8 cellular contexts compared by ENCODE assay signal in genomic region chr16:88442811-88443576, GRCh38. TPM values are rescaled to one million over a fixed set of nuclear protein-coding genes. Genes with fewer than 3 reads are reported as not detected.
DNase-seq lines count a peak whose midpoint lies in the region; ATAC-seq and TF ChIP-seq lines count a peak whose summit lies in the region.

No MANE protein-coding gene starts in this region.

- WGBS in psoas muscle, 3 donors: 17 to 29% (median 20%) methylated on average over 28 to 37 of the region's 37 CpGs

- DNase-seq in DMS 273 (lab: John Stamatoyannopoulos, UW; ENCODE audit: unreplicated experiment) (peak; percentile 85), DMS 273 treated with DMSO at 0.1 percent for 48 hours (lab: John Stamatoyannopoulos, UW) (no peak), SKM-1 (lab: John Stamatoyannopoulos, UW; ENCODE audit: unreplicated experiment) (peak; percentile 45), cardiac septum (ENCODE audit: low spot score) (peak; percentile 86), psoas muscle (peak; percentile 77 to 86), NCI-H510A treated with DMSO at 0.1 percent for 48 hours (lab: John Stamatoyannopoulos, UW) (no peak)
- DNase-seq in activated naive CD4-positive, alpha-beta T cell treated with anti-CD3 and anti-CD28 coated beads, Interleukin-2, amount 50 U/mL, for 16 hours: peak; percentile 81

- TF ChIP-seq CTCF in LNCAP (IDR thresholded peaks at IDR 0.05): peak; percentile 93
- peak; percentile 95 for TF ChIP-seq CTCF in psoas muscle (IDR thresholded peaks at IDR 0.05)

- H3K27me3 ChIP-seq in psoas muscle (ENCODE audit: insufficient read depth in 3 of 3, low read length in 2 of 3): peaks cover 0 to 14% (median 6%) of the 10 kb centered on the region in 3 donors

- intact Hi-C loops in cardiac septum (cut with DNase I): loop anchor here (1.0 to 2.0 kb wide), 2 partner anchors 84 to 120 kb away; no protein-coding TSS in a partner anchor
- intact Hi-C loops in psoas muscle (cut with DNase I): loop anchor here (1.0 to 2.0 kb wide), 3 partner anchors 86 to 119 kb away; no protein-coding TSS in a partner anchor

- no peaks in the 10 kb centered on the region for H3K4me1 ChIP-seq in psoas muscle

- H3K9me3 ChIP-seq in psoas muscle: no peaks in the 10 kb centered on the region

- no peaks in the 10 kb centered on the region for H3K36me3 ChIP-seq in psoas muscle (ENCODE audit: insufficient read depth in 1 of 2, low read depth in 1 of 2)

- no peak overlapping the region for H3K4me3 ChIP-seq in psoas muscle

- no peak overlapping the region for H3K27ac ChIP-seq in psoas muscle

- peak; percentile 87 to 95 (median 89) for ATAC-seq in psoas muscle

RNA-seq across cellular contexts. Expression of gene ZFPM1, which starts 10.1 kb away (rescaled TPM):
- total RNA-seq in cardiac septum (9.6 TPM), psoas muscle (1 to 10 TPM; 2.3 to 2.9 (median 2.6) TPM)
- polyA plus RNA-seq in psoas muscle: 1 to 10 TPM in 1 of 3 donors, under 1 TPM in 2; 0.43 to 1.4 (median 0.56) TPM

Comparison
In these comparisons a context has a peak if more than half of its experiments do, and no peak if none do; other contexts are left out.
1. DNase-seq: peak in DMS 273 (single experiment), SKM-1 (single experiment), activated naive CD4-positive, alpha-beta T cell treated with anti-CD3 and anti-CD28 coated beads, Interleukin-2, amount 50 U/mL, for 16 hours (single experiment), cardiac septum (single experiment) and psoas muscle (2 of 2); none in DMS 273 treated with DMSO at 0.1 percent for 48 hours (single experiment) and NCI-H510A treated with DMSO at 0.1 percent for 48 hours (single experiment).